ENCODE assay signal across 8 cellular contexts in genomic region chr7:92835140-92835850, GRCh38. TPM values are rescaled to one million over a fixed set of nuclear protein-coding genes. Genes with fewer than 3 reads are reported as not detected.
DNase-seq lines count a peak whose midpoint lies in the region; ATAC-seq and TF ChIP-seq lines count a peak whose summit lies in the region.

No MANE protein-coding gene starts in this region.

- H3K4me3 ChIP-seq in HEK293 (ENCODE audit: low read depth, low read length) (peak overlapping the region; percentile 80), urinary bladder (ENCODE audit: low read depth, low read length) (peak overlapping the region; percentile 74)

- TF ChIP-seq CTCF in HEK293 (tag by site-specific recombination; IDR thresholded peaks at IDR 0.05) (peak; percentile 63), omental fat pad (IDR thresholded peaks at IDR 0.05) (no peak)

- POLR2A ChIA-PET in HEK293 (lab: Yijun Ruan, JAX): interaction anchor here (0.7 kb wide), 2 partner anchors 78 to 140 kb away, joined by 3 to 4 read pairs; no protein-coding TSS in a partner anchor

- no peaks in the 10 kb centered on the region for H3K9me3 ChIP-seq in HEK293 (ENCODE audit: control insufficient read depth, insufficient read depth, low read depth, low read length)

- CTCF ChIA-PET in HEK293 (lab: Yijun Ruan, JAX): interaction anchor here (0.7 kb wide), 1 partner anchor 147 kb away, joined by 3 read pairs; no protein-coding TSS in a partner anchor

- peak; percentile 43; the same call in 1 of the 2 replicates for TF ChIP-seq POLR2A in Raji (IDR thresholded peaks at IDR 0.05; ENCODE audit: insufficient read depth, low read depth, low read length)

- H3K27ac ChIP-seq in HEK293 (ENCODE audit: extremely low read depth, low read depth, low read length) (peak overlapping the region; percentile 96; the same call in 1 of the 2 replicates), urinary bladder (ENCODE audit: low read depth) (no peak overlapping the region)

- under 1% methylated on average over 52 of the region's 52 CpGs for WGBS in urinary bladder

- DNase-seq in AML-193 (lab: John Stamatoyannopoulos, UW) (peak; percentile 41 to 48), globus pallidus (ENCODE audit: low spot score) (peak; percentile 35), omental fat pad (ENCODE audit: low spot score) (peak; percentile 25)
- DNase-seq in activated gamma-delta T cell treated with anti-CD3 and anti-CD28 coated beads, Interleukin-2, amount 50 U/mL, for 16 hours (ENCODE audit: low read depth): peak; percentile 20

- H3K4me1 ChIP-seq in HEK293 (ENCODE audit: control insufficient read depth, insufficient read depth, low read length) (0 out of 2 replicates have a peak, but pooled peaks cover under 1% of the 10 kb centered on the region), urinary bladder (ENCODE audit: insufficient read depth) (no peaks in the 10 kb centered on the region)

- peaks cover 0 to 6% of the 10 kb centered on the region in 2 experiments; a peak in 1 of 3 replicates for H3K36me3 ChIP-seq in HEK293 (ENCODE audit: control insufficient read depth in 2 of 2, insufficient read depth in 1 of 2, low read length in 2 of 2)
- no peaks in the 10 kb centered on the region for H3K36me3 ChIP-seq in urinary bladder (ENCODE audit: insufficient read depth)

- ATAC-seq in omental fat pad (ENCODE audit: low FRiP score): no peak
- no peak for ATAC-seq in GM18867 (IDR thresholded peaks at IDR 0.05; ENCODE audit: unreplicated experiment)

TF ChIP-seq in HEK293, 187 proteins besides CTCF, POLR2A, EP300 and RAD21 (continues in another document):
- TF ChIP-seq SCRT2 (tag by site-specific recombination; IDR thresholded peaks at IDR 0.05): no peak
- TF ChIP-seq ZFP37 (tag by site-specific recombination; IDR thresholded peaks at IDR 0.05): no peak
- TF ChIP-seq ZNF2 (tag by site-specific recombination; IDR thresholded peaks at IDR 0.05): no peak
- TF ChIP-seq ZNF645 (tag by site-specific recombination; IDR thresholded peaks at IDR 0.05): no peak
- TF ChIP-seq ZFP41 (tag by site-specific recombination; IDR thresholded peaks at IDR 0.05; ENCODE audit: borderline replicate concordance): no peak
- TF ChIP-seq ZNF366 (tag by site-specific recombination; conservative IDR thresholded peaks at IDR 0.05): no peak; the same call in 1 of the 2 replicates
- TF ChIP-seq OVOL3 (tag by site-specific recombination; IDR thresholded peaks at IDR 0.05): no peak
- peak; percentile 77 for TF ChIP-seq ZIC2 (tag by site-specific recombination; IDR thresholded peaks at IDR 0.05)
- TF ChIP-seq ELK4 (IDR thresholded peaks at IDR 0.05; ENCODE audit: borderline replicate concordance, low read depth, low read length): no peak
- TF ChIP-seq HOXC10 (CRISPR knock-in tag; IDR thresholded peaks at IDR 0.05): no peak
- no peak for TF ChIP-seq ZNF274 (IDR thresholded peaks at IDR 0.05; ENCODE audit: low read length)
- TF ChIP-seq ZNF274 (tag by site-specific recombination; IDR thresholded peaks at IDR 0.05; ENCODE audit: borderline replicate concordance): no peak
- no peak for TF ChIP-seq ZBTB11 (tag by site-specific recombination; conservative IDR thresholded peaks at IDR 0.05; ENCODE audit: low read depth)
- no peak for TF ChIP-seq ZNF521 (tag by site-specific recombination; IDR thresholded peaks at IDR 0.05)
- TF ChIP-seq ZSCAN18 (tag by site-specific recombination; IDR thresholded peaks at IDR 0.05): no peak
- no peak for TF ChIP-seq ZNF830 (tag by site-specific recombination; IDR thresholded peaks at IDR 0.05; ENCODE audit: low read depth)
- TF ChIP-seq ZNF280C (tag by site-specific recombination; IDR thresholded peaks at IDR 0.05): no peak
- TF ChIP-seq ZBTB26 (tag by site-specific recombination; optimal IDR thresholded peaks at IDR 0.05): peak; percentile 75
- TF ChIP-seq ZNF571 (tag by site-specific recombination; IDR thresholded peaks at IDR 0.05): no peak
- peak; percentile 12; the same call in 1 of the 2 replicates for TF ChIP-seq ZNF629 (tag by site-specific recombination; IDR thresholded peaks at IDR 0.05)
- TF ChIP-seq ZNF555 (tag by site-specific recombination; conservative IDR thresholded peaks at IDR 0.05): no peak
- TF ChIP-seq SETDB1 (IDR thresholded peaks at IDR 0.05; ENCODE audit: insufficient read length, low read length): no peak

RNA-seq across cellular contexts. Expression of gene CDK6, which starts 1.1 kb away (rescaled TPM):
- 10 to 100 TPM; 18.9 to 30.3 (median 24.2) TPM for total RNA-seq in omental fat pad
- 120 TPM for total RNA-seq in urinary bladder
- 5.0 TPM for polyA plus RNA-seq in urinary bladder
